Comparison of ENCODE assay signal across 8 cellular contexts in the genomic region with DNA sequence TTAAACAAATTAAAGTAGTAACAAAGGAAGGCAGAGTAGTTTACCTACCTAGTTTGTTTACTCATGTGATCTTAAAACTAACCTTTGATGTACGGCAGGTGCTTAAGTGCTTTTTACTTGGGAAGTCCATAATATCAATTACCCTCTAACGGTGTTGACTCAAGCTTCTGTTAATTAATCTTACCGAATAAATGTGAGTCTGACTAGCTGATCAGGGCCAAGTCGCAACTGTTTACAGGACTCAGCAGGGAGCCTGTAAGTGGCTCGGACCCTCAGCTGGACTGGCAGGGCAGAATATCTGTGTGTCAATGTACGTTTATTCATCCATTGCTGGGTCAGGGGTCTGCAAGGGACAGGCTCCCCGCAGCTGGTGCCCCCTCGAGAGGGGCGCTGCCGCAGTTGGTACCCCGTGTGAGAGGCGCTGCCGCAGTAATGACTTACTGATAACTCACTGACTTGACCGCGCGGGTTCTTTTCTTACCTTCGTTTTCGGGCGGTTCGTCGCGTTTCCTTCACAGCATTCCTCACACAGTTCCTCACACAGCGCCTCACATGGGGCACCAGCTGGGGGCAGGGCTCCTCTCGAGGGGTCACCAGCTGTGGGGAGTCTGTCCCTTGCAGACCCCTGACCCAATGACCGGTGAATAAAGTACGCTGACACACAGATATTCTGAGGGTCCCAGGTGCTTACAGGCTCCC. TPM values are rescaled to one million over a fixed set of nuclear protein-coding genes. Genes with fewer than 3 reads are reported as not detected.
DNase-seq lines count a peak whose midpoint lies in the region; ATAC-seq and TF ChIP-seq lines count a peak whose summit lies in the region.

No MANE protein-coding gene starts in this region.

- H4K5ac ChIP-seq in IMR-90 (ENCODE audit: low read depth, low read length): no peak overlapping the region

- H3K36me3 ChIP-seq in IMR-90 (ENCODE audit: control insufficient read depth, insufficient read depth, low read length) (no peaks in the 10 kb centered on the region), endodermal cell (ENCODE audit: control insufficient read depth, insufficient read depth, low read length) (no peaks in the 10 kb centered on the region), muscle layer of colon (ENCODE audit: insufficient read depth, low read length) (no peaks in the 10 kb centered on the region), upper lobe of right lung (no peaks in the 10 kb centered on the region)

- H3K27ac ChIP-seq in IMR-90 (ENCODE audit: insufficient read depth, low read length) (no peak overlapping the region), endodermal cell (ENCODE audit: low read depth, low read length) (no peak overlapping the region), muscle layer of colon (ENCODE audit: low read depth, low read length) (no peak overlapping the region), upper lobe of right lung (no peak overlapping the region)

- H3K4me3 ChIP-seq in IMR-90 (ENCODE audit: insufficient read depth, low read depth, low read length): peak overlapping the region; percentile 69
- peak overlapping the region; percentile 82 for H3K4me3 ChIP-seq in endodermal cell (ENCODE audit: low read length)
- peak overlapping the region; percentile 40 to 47 for H3K4me3 ChIP-seq in muscle layer of colon (ENCODE audit: low read depth in 1 of 2, low read length in 2 of 2)
- peak overlapping the region; percentile 47 for H3K4me3 ChIP-seq in upper lobe of right lung

- H2AK9ac ChIP-seq in IMR-90 (replicated peaks; ENCODE audit: low read depth, low read length, poor library complexity): no peak overlapping the region

- no peak overlapping the region for H3K27ac Mint-ChIP-seq in activated CD4-positive, alpha-beta T cell treated with anti-CD3 and anti-CD28 coated beads for 36 hours
- peak overlapping the region; percentile 55 for H3K27ac Mint-ChIP-seq in endodermal cell

- peak overlapping the region; percentile 71 for H3K23ac ChIP-seq in IMR-90 (ENCODE audit: low read depth, low read length)

- peaks cover 32% of the 10 kb centered on the region for H3K27me3 Mint-ChIP-seq in activated CD4-positive, alpha-beta T cell treated with anti-CD3 and anti-CD28 coated beads for 36 hours
- peaks cover 41% of the 10 kb centered on the region for H3K27me3 Mint-ChIP-seq in endodermal cell (ENCODE audit: insufficient read depth)

- H2BK15ac ChIP-seq in IMR-90 (ENCODE audit: low read depth, low read length): no peak overlapping the region

- intact Hi-C loops in activated CD4-positive, alpha-beta T cell treated with anti-CD3 and anti-CD28 coated beads for 36 hours (cut with DNase I, micrococcal nuclease): no loop called here
- intact Hi-C loops in IMR-90 (cut with micrococcal nuclease): loop anchor here (2.0 kb wide), 1 partner anchor 62 kb away; no protein-coding TSS in a partner anchor
- intact Hi-C loops in upper lobe of right lung (cut with DNase I): no loop called here

- H2BK20ac ChIP-seq in IMR-90 (ENCODE audit: low read depth, low read length): no peak overlapping the region

- H2BK120ac ChIP-seq in IMR-90 (ENCODE audit: low read depth, low read length): no peak overlapping the region

- H3K36me3 Mint-ChIP-seq in activated CD4-positive, alpha-beta T cell treated with anti-CD3 and anti-CD28 coated beads for 36 hours (ENCODE audit: low read depth): no peaks in the 10 kb centered on the region
- no peaks in the 10 kb centered on the region for H3K36me3 Mint-ChIP-seq in endodermal cell (ENCODE audit: low read depth)

- no peaks in the 10 kb centered on the region for H4K20me1 ChIP-seq in IMR-90 (ENCODE audit: insufficient read depth, low read length)

- H3K4me1 Mint-ChIP-seq in activated CD4-positive, alpha-beta T cell treated with anti-CD3 and anti-CD28 coated beads for 36 hours: peaks cover 3% of the 10 kb centered on the region
- H3K4me1 Mint-ChIP-seq in endodermal cell: peaks cover 19% of the 10 kb centered on the region

- no peak overlapping the region for H2AK5ac ChIP-seq in IMR-90 (ENCODE audit: low read depth, low read length)

- BruUV-seq in IMR-90 (replicated peaks; lab: Mats Ljungman, UMichigan): no TSS peak

- H3K9me1 ChIP-seq in IMR-90 (ENCODE audit: insufficient read depth, low read length): peaks cover 4% of the 10 kb centered on the region; the same call in 1 of the 2 replicates

- WGBS in IMR-90 (ENCODE audit: extremely low coverage in 2 of 2, insufficient read length in 1 of 2), 2 experiments: 0% methylated on average over 2 of the region's 26 CpGs; no CpG with 5 or more reads in 1 of the 2 experiments
- 7 to 12% methylated on average over 11 to 26 of the region's 26 CpGs for WGBS in endodermal cell (ENCODE audit: insufficient coverage in 1 of 2, insufficient read length in 1 of 2), 2 experiments

- no peak for TF ChIP-seq RAD21 in IMR-90 (IDR thresholded peaks at IDR 0.05; ENCODE audit: low read length)

- H3K9me3 ChIP-seq in IMR-90 (ENCODE audit: control insufficient read depth, insufficient read depth, low read length) (no peaks in the 10 kb centered on the region), endodermal cell (ENCODE audit: control insufficient read depth, low read length) (no peaks in the 10 kb centered on the region), muscle layer of colon (ENCODE audit: low read length) (no peaks in the 10 kb centered on the region), upper lobe of right lung (no peaks in the 10 kb centered on the region)

- H3K79me1 ChIP-seq in IMR-90 (ENCODE audit: low read depth in 1 of 2, low read length in 2 of 2): no peaks in the 10 kb centered on the region

- no peak for TF ChIP-seq POLR2A in IMR-90 (IDR thresholded peaks at IDR 0.05; ENCODE audit: low read depth, low read length)

- no peak overlapping the region for H2BK5ac ChIP-seq in IMR-90 (ENCODE audit: low read depth, low read length, poor library complexity, severe bottlenecking)

- in situ Hi-C loops in IMR-90 (cut with MboI; ENCODE audit: low sequenced_read_pairs): no loop called here

- no peak overlapping the region for H3K4ac ChIP-seq in IMR-90 (ENCODE audit: low read depth, low read length)

- H2AFZ ChIP-seq in IMR-90 (replicated peaks; ENCODE audit: low read length, poor library complexity): peak overlapping the region; percentile 93

- POLR2A ChIA-PET in activated CD4-positive, alpha-beta T cell treated with anti-CD3 and anti-CD28 coated beads for 36 hours (lab: Charles Lee): no interaction called here
- POLR2A ChIA-PET in IMR-90 (lab: Charles Lee; ENCODE audit: unreplicated experiment): no interaction called here

- no peak overlapping the region for H4K8ac ChIP-seq in IMR-90 (ENCODE audit: low read depth in 2 of 2, low read length in 2 of 2)

- peak overlapping the region; percentile 67 for H3K4me3 Mint-ChIP-seq in activated CD4-positive, alpha-beta T cell treated with anti-CD3 and anti-CD28 coated beads for 36 hours
- peak overlapping the region; percentile 63 for H3K4me3 Mint-ChIP-seq in endodermal cell

- CTCF ChIA-PET in activated CD4-positive, alpha-beta T cell treated with anti-CD3 and anti-CD28 coated beads for 36 hours (lab: Charles Lee): interaction anchor here (1.4 kb wide), 1 partner anchor 25 kb away, joined by 4 read pairs; no protein-coding TSS in a partner anchor
- CTCF ChIA-PET in IMR-90 (lab: Yijun Ruan, JAX): interaction anchor here (0.7 kb wide), 1 partner anchor 892 kb away, joined by 3 read pairs; no protein-coding TSS in a partner anchor

- DNase-seq in activated CD4-positive, alpha-beta T cell treated with anti-CD3 and anti-CD28 coated beads for 36 hours: peak; percentile 54
- no peak for DNase-seq in activated CD4-positive, alpha-beta T cell treated with anti-CD3 and anti-CD28 coated beads for 1 hour
- DNase-seq in IMR-90 (peak; percentile 4), UCSD-AML1 (lab: John Stamatoyannopoulos, UW; ENCODE audit: unreplicated experiment) (peak; percentile 40), endodermal cell (peak; percentile 79), upper lobe of right lung (no peak), SIG-M5 treated with dmso at 0.1 percent for 504 hours (lab: John Stamatoyannopoulos, UW; ENCODE audit: unreplicated experiment) (no peak)

- 0 out of 2 replicates have a peak, but pooled peaks cover 2% of the 10 kb centered on the region for H3K4me1 ChIP-seq in IMR-90 (ENCODE audit: control insufficient read depth, insufficient read depth, low read length)
- H3K4me1 ChIP-seq in endodermal cell (ENCODE audit: control insufficient read depth, insufficient read depth, low read length): peaks cover 5% of the 10 kb centered on the region
- no peaks in the 10 kb centered on the region for H3K4me1 ChIP-seq in muscle layer of colon (ENCODE audit: insufficient read depth, low read length)
- H3K4me1 ChIP-seq in upper lobe of right lung: no peaks in the 10 kb centered on the region

- H3K4me2 ChIP-seq in IMR-90 (ENCODE audit: low read depth, low read length): peak overlapping the region; percentile 92

- H3K9ac ChIP-seq in IMR-90 (ENCODE audit: low read depth, low read length) (peak overlapping the region; percentile 45; the same call in 1 of the 2 replicates), endodermal cell (ENCODE audit: extremely low read depth, low read length, poor library complexity, severe bottlenecking) (peak overlapping the region; percentile 59), muscle layer of colon (ENCODE audit: low read length) (no peak overlapping the region)

- dilution Hi-C loops in IMR-90 (cut with HindIII; ENCODE audit: low sequenced_read_pairs, unreplicated experiment): no loop called here

- H3K27me3 ChIP-seq in IMR-90 (ENCODE audit: control insufficient read depth, insufficient read depth, low read length) (no peaks in the 10 kb centered on the region; the same call in none of the 2 replicates), endodermal cell (ENCODE audit: control insufficient read depth, insufficient read depth, low read length, poor library complexity, severe bottlenecking) (no peaks in the 10 kb centered on the region), muscle layer of colon (ENCODE audit: control insufficient read depth in 1 of 2, insufficient read depth in 2 of 2, low read length in 2 of 2) (peaks cover 8 to 22% of the 10 kb centered on the region in 2 donors), upper lobe of right lung (peaks cover 12% of the 10 kb centered on the region)

- no peaks in the 10 kb centered on the region for H3K9me3 Mint-ChIP-seq in activated CD4-positive, alpha-beta T cell treated with anti-CD3 and anti-CD28 coated beads for 36 hours (ENCODE audit: low read depth)
- H3K9me3 Mint-ChIP-seq in endodermal cell: no peaks in the 10 kb centered on the region

- peak; percentile 78 for ATAC-seq in activated CD4-positive, alpha-beta T cell treated with anti-CD3 and anti-CD28 coated beads for 36 hours
- ATAC-seq in IMR-90 (ENCODE audit: low read depth) (peak; percentile 66), upper lobe of right lung (peak; percentile 69)

- no peak overlapping the region for H4K91ac ChIP-seq in IMR-90 (ENCODE audit: insufficient read depth, low read depth, low read length)

- no peak for TF ChIP-seq CTCF in IMR-90 (conservative IDR thresholded peaks at IDR 0.05; ENCODE audit: low read depth, low read length)
- TF ChIP-seq CTCF in endodermal cell (conservative IDR thresholded peaks at IDR 0.05): no peak
- no peak for TF ChIP-seq CTCF in upper lobe of right lung (IDR thresholded peaks at IDR 0.05)

- H3K14ac ChIP-seq in IMR-90 (replicated peaks; ENCODE audit: low read depth, low read length): no peak overlapping the region; the same call in 1 of the 2 replicates

- no peak overlapping the region for H3K18ac ChIP-seq in IMR-90 (ENCODE audit: low read depth, low read length)

- no peak overlapping the region for H3K56ac ChIP-seq in IMR-90 (ENCODE audit: extremely low read depth, insufficient read depth, low read length)

RNA-seq across cellular contexts. Expression of gene FMO1, which starts 2.9 kb away (rescaled TPM):
- total RNA-seq in activated CD4-positive, alpha-beta T cell treated with anti-CD3 and anti-CD28 coated beads for 36 hours: not detected
- total RNA-seq in IMR-90 (2012; rRNA removed) (not detected in 2 replicates), endodermal cell (not detected), upper lobe of right lung (1.3 TPM)
- not detected in 2 replicates for polyA plus RNA-seq in IMR-90 (2012; rRNA removed)
- polyA plus RNA-seq in IMR-90 (2012; cell fraction: cytosol; rRNA removed): not detected in 2 replicates
- polyA plus RNA-seq in IMR-90 (2012; cell fraction: nucleus; rRNA removed; ENCODE audit: low replicate concordance): not detected in 2 replicates
- 0.78 TPM for polyA plus RNA-seq in endodermal cell (2013, experiment 1 of 2)
- 0.66 TPM for polyA plus RNA-seq in endodermal cell (2013, experiment 2 of 2)

Comparison
In these comparisons a context has a peak if more than half of its experiments do, and no peak if none do; other contexts are left out.
1. DNase-seq: peak in activated CD4-positive, alpha-beta T cell treated with anti-CD3 and anti-CD28 coated beads for 36 hours (single experiment), IMR-90 (single experiment), UCSD-AML1 (single experiment) and endodermal cell (single experiment); none in activated CD4-positive, alpha-beta T cell treated with anti-CD3 and anti-CD28 coated beads for 1 hour (single experiment), upper lobe of right lung (single experiment) and SIG-M5 treated with dmso at 0.1 percent for 504 hours (single experiment).
2. Peak in every context shown above with its lines, with median percentiles within 50 percentile points of each other: ATAC-seq and H3K4me3 ChIP-seq.